Comparison of ENCODE assay signal across 8 cellular contexts in genomic region chr6:52574709-52575489, GRCh38. TPM values are rescaled to one million over a fixed set of nuclear protein-coding genes. Genes with fewer than 3 reads are reported as not detected.
DNase-seq lines count a peak whose midpoint lies in the region; ATAC-seq, FAIRE-seq and TF ChIP-seq lines count a peak whose summit lies in the region.

No MANE protein-coding gene starts in this region.

- peaks cover 68% of the 10 kb centered on the region for H3K79me2 ChIP-seq in endothelial cell of umbilical vein (ENCODE audit: control insufficient read depth, insufficient read depth, low read length)

- H3K27me3 ChIP-seq in HUES48 (ENCODE audit: control insufficient read depth, insufficient read depth, low read length) (no peaks in the 10 kb centered on the region), endothelial cell of umbilical vein (ENCODE audit: control insufficient read depth in 2 of 2, insufficient read depth in 2 of 2, low read length in 2 of 2) (no peaks in the 10 kb centered on the region), psoas muscle (ENCODE audit: insufficient read depth in 3 of 3, low read length in 2 of 3) (no peaks in the 10 kb centered on the region)

- no TSS peak for BruUV-seq in endothelial cell of umbilical vein (replicated peaks; lab: Mats Ljungman, UMichigan)

- H3K9me3 ChIP-seq in HUES48 (ENCODE audit: control insufficient read depth, insufficient read depth, low read length) = no peaks in the 10 kb centered on the region
- no peaks in the 10 kb centered on the region for H3K9me3 ChIP-seq in endothelial cell of umbilical vein (replicated peaks; ENCODE audit: control insufficient read depth, insufficient read depth, low read length)
- no peaks in the 10 kb centered on the region for H3K9me3 ChIP-seq in psoas muscle

- ATAC-seq in GM21423 (IDR thresholded peaks at IDR 0.05; ENCODE audit: unreplicated experiment) (peak; percentile 48), psoas muscle (no peak)

- H3K9ac ChIP-seq in HUES48 (ENCODE audit: low read depth, low read length) (no peak overlapping the region), endothelial cell of umbilical vein (replicated peaks; ENCODE audit: extremely low read depth, insufficient read depth, low read length) (peak overlapping the region; percentile 77)

- WGBS in psoas muscle, 3 donors = 50 to 63% (median 54%) methylated on average over 13 of the region's 13 CpGs

- CTCF ChIA-PET in endothelial cell of umbilical vein (lab: Charles Lee) = interaction anchor here (0.8 to 3.9 kb wide), 17 partner anchors 10 to 167 kb away, joined by 3 to 24 read pairs (median 8); no protein-coding TSS in a partner anchor

- H3K36me3 ChIP-seq in HUES48 (ENCODE audit: control insufficient read depth, insufficient read depth, low read length) = no peaks in the 10 kb centered on the region
- no peaks in the 10 kb centered on the region for H3K36me3 ChIP-seq in endothelial cell of umbilical vein (ENCODE audit: control insufficient read depth in 2 of 2, extremely low read depth in 1 of 2, insufficient read depth in 2 of 2, low read length in 2 of 2)
- H3K36me3 ChIP-seq in psoas muscle (ENCODE audit: insufficient read depth in 1 of 2, low read depth in 1 of 2) = no peaks in the 10 kb centered on the region

- H4K20me1 ChIP-seq in endothelial cell of umbilical vein (replicated peaks; ENCODE audit: control insufficient read depth, extremely low read depth, insufficient read depth, low read length) = no peaks in the 10 kb centered on the region

- DNase-seq in CD1c-positive myeloid dendritic cell (ENCODE audit: extremely low spot score) = peak; percentile 56
- peak; percentile 17 to 44 for DNase-seq in activated CD4-positive, alpha-beta T cell treated with anti-CD3 and anti-CD28 coated beads, Interleukin-2, amount 50 U/mL, for 24 hours (ENCODE audit: low read depth in 1 of 2, low spot score in 1 of 2)
- peak; percentile 34 for DNase-seq in endothelial cell of umbilical vein (ENCODE audit: low read depth, low spot score)
- peak in 1 of 2 donors; percentile 41 for DNase-seq in psoas muscle
- no peak for DNase-seq in cerebellum (ENCODE audit: low spot score)
- no peak for DNase-seq in NCI-H345 treated with DMSO at 0.1 percent for 48 hours (lab: John Stamatoyannopoulos, UW; ENCODE audit: unreplicated experiment)

- no peaks in the 10 kb centered on the region for H3K9me1 ChIP-seq in endothelial cell of umbilical vein (replicated peaks; ENCODE audit: control insufficient read depth, extremely low read depth, insufficient read depth, low read length)

- no peak for TF ChIP-seq POLR2A in endothelial cell of umbilical vein (IDR thresholded peaks at IDR 0.05; ENCODE audit: low read depth, low read length)

- no peak for TF ChIP-seq CTCF in endothelial cell of umbilical vein (IDR thresholded peaks at IDR 0.05; ENCODE audit: extremely low read depth in 1 of 2, insufficient read depth in 1 of 2, low read depth in 1 of 2, low read length in 2 of 2)
- TF ChIP-seq CTCF in psoas muscle (IDR thresholded peaks at IDR 0.05) = no peak

- peak overlapping the region; percentile 80 for H3K4me2 ChIP-seq in endothelial cell of umbilical vein (ENCODE audit: insufficient read depth, low read length)

- H3K27ac ChIP-seq in HUES48 (ENCODE audit: low read depth, low read length) (no peak overlapping the region), endothelial cell of umbilical vein (ENCODE audit: insufficient read depth, low read depth, low read length) (peak overlapping the region; percentile 49), psoas muscle (peak overlapping the region; percentile 98)

- intact Hi-C loops in endothelial cell of umbilical vein (cut with micrococcal nuclease) = loop anchor here (1.0 to 10.0 kb wide), 2 partner anchors 85 to 290 kb away; partner anchors contain the start of gene MCM3
- intact Hi-C loops in psoas muscle (cut with DNase I) = loop anchor here (5.0 to 10.0 kb wide), 4 partner anchors 58 to 290 kb away; partner anchors contain the start of genes EFHC1 (in 1 of the 2) and MCM3 (in 1 of the 2)

- H3K4me1 ChIP-seq in HUES48 (ENCODE audit: control insufficient read depth, insufficient read depth, low read length) (peaks cover 47% of the 10 kb centered on the region), endothelial cell of umbilical vein (ENCODE audit: control insufficient read depth, extremely low read depth, insufficient read depth, low read length) (peaks cover 57% of the 10 kb centered on the region), psoas muscle (peaks cover 24% of the 10 kb centered on the region)

- FAIRE-seq in endothelial cell of umbilical vein (lab: Jason Lieb, UNC) = peak; percentile 60

- H2AFZ ChIP-seq in endothelial cell of umbilical vein (ENCODE audit: low read depth, low read length) = no peak overlapping the region

- POLR2A ChIA-PET in endothelial cell of umbilical vein (lab: Charles Lee) = no interaction called here

- dilution Hi-C loops in endothelial cell of umbilical vein (cut with MboI; ENCODE audit: extremely low pct_ligation_motif_present, low sequenced_read_pairs) = no loop called here

- H3K4me3 ChIP-seq in HUES48 (ENCODE audit: low read depth, low read length) (peak overlapping the region; percentile 79), endothelial cell of umbilical vein (replicated peaks in 1 of 3; ENCODE audit: insufficient read depth in 1 of 3, low read depth in 1 of 3, low read length in 3 of 3) (peak overlapping the region; percentile 65 to 85 (median 67)), psoas muscle (peak overlapping the region; percentile 98)

TF ChIP-seq in endothelial cell of umbilical vein, 7 proteins besides CTCF, POLR2A, EP300 and RAD21:
- TF ChIP-seq MAX (IDR thresholded peaks at IDR 0.05; ENCODE audit: insufficient read depth, insufficient read length) (peak; percentile 49), JUN (IDR thresholded peaks at IDR 0.05; ENCODE audit: borderline replicate concordance, insufficient read depth, insufficient read length, low read depth) (no peak), POLR2AphosphoS5 (IDR thresholded peaks at IDR 0.05; ENCODE audit: insufficient read depth, low read depth, low read length) (peak; percentile 8)

RNA-seq across cellular contexts. Expression of gene TRAM2, which starts 2.0 kb away (rescaled TPM):
- total RNA-seq in endothelial cell of umbilical vein = 85.9 and 98.6 TPM in 2 replicates
- 79.5 and 85.7 TPM in 2 replicates for polyA plus RNA-seq in endothelial cell of umbilical vein
- polyA plus RNA-seq in endothelial cell of umbilical vein (2011; cell fraction: cytosol; rRNA removed) = 79.3 and 81.1 TPM in 2 replicates
- polyA plus RNA-seq in endothelial cell of umbilical vein (2011; cell fraction: nucleus; rRNA removed) = 129 and 133 TPM in 2 replicates
- polyA plus RNA-seq in endothelial cell of umbilical vein (2012) = 35.6 and 64.2 TPM in 2 replicates
- 123 and 155 TPM in 2 replicates for polyA minus RNA-seq in endothelial cell of umbilical vein
- polyA minus RNA-seq in endothelial cell of umbilical vein (2011; cell fraction: cytosol; rRNA and poly(A)+ RNA removed) = 11.6 TPM
- 51.9 and 71.3 TPM in 2 replicates for polyA minus RNA-seq in endothelial cell of umbilical vein (2011; cell fraction: nucleus; rRNA and poly(A)+ RNA removed)
- 1 to 10 TPM; 3.4 to 5.7 (median 4.5) TPM for total RNA-seq in psoas muscle
- 1 to 10 TPM; 2.1 to 4.5 (median 3.0) TPM for polyA plus RNA-seq in psoas muscle
- 4.6 TPM for total RNA-seq in cerebellum

Comparison
In these comparisons a context has a peak if more than half of its experiments do, and no peak if none do; other contexts are left out.
1. DNase-seq: peak in CD1c-positive myeloid dendritic cell (single experiment), activated CD4-positive, alpha-beta T cell treated with anti-CD3 and anti-CD28 coated beads, Interleukin-2, amount 50 U/mL, for 24 hours (2 of 2) and endothelial cell of umbilical vein (single experiment); none in cerebellum (single experiment) and NCI-H345 treated with DMSO at 0.1 percent for 48 hours (single experiment).
2. RNA of gene TRAM2, which starts 2.0 kb away (total RNA-seq): 85.9 to 98.6 TPM in endothelial cell of umbilical vein; 3.4 to 5.7 TPM in psoas muscle and 4.6 TPM in cerebellum (single experiment); every median in the first group is over 10 times any median in the second.
3. Peak in every context shown above with its lines, with median percentiles within 50 percentile points of each other: H3K4me3 ChIP-seq.